In the genomic region with DNA sequence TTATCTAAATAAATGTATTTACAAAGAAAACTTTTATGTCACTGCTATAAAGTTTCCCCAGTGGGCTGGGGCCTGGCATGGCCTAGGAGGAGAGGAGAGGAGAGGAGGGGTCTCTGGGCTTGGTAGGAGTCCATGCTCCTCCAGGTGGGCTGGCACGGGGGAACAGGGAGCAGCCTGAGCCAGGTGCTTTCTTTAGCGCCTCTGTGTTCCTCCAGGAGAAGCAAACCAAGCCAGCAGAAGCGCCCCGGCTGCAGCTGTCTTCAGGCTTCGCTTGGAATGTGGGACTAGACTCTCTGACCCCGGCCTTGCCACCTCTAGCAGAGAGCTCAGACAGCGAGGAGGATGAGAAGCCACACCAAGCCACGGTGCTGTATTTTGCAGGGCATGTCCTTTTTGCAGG, we compare ENCODE assay signal across 30 cellular contexts. TPM values are rescaled to one million over a fixed set of nuclear protein-coding genes. Genes with fewer than 3 reads are reported as not detected.
DNase-seq lines count a peak whose midpoint lies in the region; ATAC-seq, FAIRE-seq and TF ChIP-seq lines count a peak whose summit lies in the region.
"Had no signal": no experiment of that assay in that cellular context is flagged by ENCODE, and none has a peak within 500 bp of the region (broad histone marks: within the 10 kb centered on the region; RNA-seq: fewer than 3 reads in every experiment).

No MANE protein-coding gene starts in this region.

- no peak for TF ChIP-seq EP300 in K562 (IDR thresholded peaks at IDR 0.05; ENCODE audit: low read length)

- WGBS in K562 (ENCODE audit: insufficient coverage, low coverage, missing lambda C conversion rate) = 93% methylated on average over 4 of the region's 8 CpGs

- no peaks in the 10 kb centered on the region for H3K27me3 ChIP-seq in right atrium auricular region
- H3K27me3 ChIP-seq in K562 (ENCODE audit: control insufficient read depth in 2 of 2, insufficient read depth in 2 of 2, low read length in 2 of 2) = no peaks in the 10 kb centered on the region
- H3K27me3 ChIP-seq in vagina = no peaks in the 10 kb centered on the region
- H3K27me3 ChIP-seq: body of pancreas, colonic mucosa, stomach, upper lobe of right lung had no signal

- H3K9me3 Mint-ChIP-seq in nephron progenitor cell = no peaks in the 10 kb centered on the region
- H3K9me3 Mint-ChIP-seq: activated naive CD4-positive, alpha-beta T cell treated with anti-CD3 and anti-CD28 coated beads, Interleukin-2, amount 50 U/mL, for 24 hours; activated T-helper 1 cell treated with anti-CD3 and anti-CD28 coated beads, Interleukin-12 subunit alpha, Interleukin-12 subunit beta, Interleukin-2, Interleukin-4 antibody, amounts not matched to agents 30 ng/mL and 10 ng/mL and 1 ng/mL, durations not matched to agents 14 hours and 24 hours and 36 hours; T-cell had no signal

- in situ Hi-C loops in K562 (cut with MboI) = no loop called here

- H3K9me1 ChIP-seq in K562 (ENCODE audit: control insufficient read depth, insufficient read depth, low read length) = no peaks in the 10 kb centered on the region

- H3K27ac Mint-ChIP-seq in nephron progenitor cell = peak overlapping the region; percentile 54
- H3K27ac Mint-ChIP-seq: activated naive CD4-positive, alpha-beta T cell treated with anti-CD3 and anti-CD28 coated beads, Interleukin-2, amount 50 U/mL, for 24 hours; activated T-helper 1 cell treated with anti-CD3 and anti-CD28 coated beads, Interleukin-12 subunit alpha, Interleukin-12 subunit beta, Interleukin-2, Interleukin-4 antibody, amounts not matched to agents 30 ng/mL and 10 ng/mL and 1 ng/mL, durations not matched to agents 14 hours and 24 hours and 36 hours; T-cell had no signal

- no peak overlapping the region for H2AFZ ChIP-seq in K562 (ENCODE audit: low read depth, low read length)

- H3K4me3 ChIP-seq in right atrium auricular region (no peak overlapping the region), K562 (no peak overlapping the region), vagina (no peak overlapping the region)
- H3K4me3 ChIP-seq: body of pancreas, colonic mucosa, stomach, upper lobe of right lung had no signal

- ATAC-seq in Right ventricle myocardium superior (ENCODE audit: poor library complexity) = no peak
- no peak for ATAC-seq in K562
- ATAC-seq in HG03520 (IDR thresholded peaks at IDR 0.05; ENCODE audit: unreplicated experiment) = no peak
- ATAC-seq: body of pancreas, left lobe of liver, T-cell had no signal

- H3K4me3 Mint-ChIP-seq in nephron progenitor cell = no peak overlapping the region
- H3K4me3 Mint-ChIP-seq: activated naive CD4-positive, alpha-beta T cell treated with anti-CD3 and anti-CD28 coated beads, Interleukin-2, amount 50 U/mL, for 24 hours; activated T-helper 1 cell treated with anti-CD3 and anti-CD28 coated beads, Interleukin-12 subunit alpha, Interleukin-12 subunit beta, Interleukin-2, Interleukin-4 antibody, amounts not matched to agents 30 ng/mL and 10 ng/mL and 1 ng/mL, durations not matched to agents 14 hours and 24 hours and 36 hours; T-cell had no signal

- no peak for TF ChIP-seq RAD21 in K562 (CRISPR knock-in tag; conservative IDR thresholded peaks at IDR 0.05 in 1 of 2, IDR thresholded peaks at IDR 0.05 in 1 of 2)

- H3K4me1 ChIP-seq in right atrium auricular region (peaks cover 0 to 49% of the 10 kb centered on the region in 2 donors), K562 (replicated peaks in 1 of 2; ENCODE audit: control insufficient read depth in 2 of 2, insufficient read depth in 2 of 2, low read length in 2 of 2) (no peaks in the 10 kb centered on the region; a peak in 1 of 5 replicates), vagina (peaks cover 44% of the 10 kb centered on the region)
- H3K4me1 ChIP-seq: body of pancreas, colonic mucosa had no signal

- no peaks in the 10 kb centered on the region for H4K20me1 ChIP-seq in K562 (replicated peaks; ENCODE audit: control insufficient read depth, insufficient read depth, low read length)

- intact Hi-C loops in Right ventricle myocardium superior (cut with DNase I) = no loop called here
- intact Hi-C loops in K562 (cut with micrococcal nuclease) = no loop called here
- intact Hi-C loops in vagina (cut with DNase I) = no loop called here

- CTCF ChIA-PET in K562 (lab: Yijun Ruan, JAX; ENCODE audit: low intra/inter-chr PET ratio) = no interaction called here

- no peaks in the 10 kb centered on the region for H3K27me3 Mint-ChIP-seq in nephron progenitor cell (ENCODE audit: low read depth, poor library complexity)
- H3K27me3 Mint-ChIP-seq: activated naive CD4-positive, alpha-beta T cell treated with anti-CD3 and anti-CD28 coated beads, Interleukin-2, amount 50 U/mL, for 24 hours; T-cell had no signal

- no peaks in the 10 kb centered on the region for H3K9me3 ChIP-seq in right atrium auricular region
- H3K9me3 ChIP-seq in K562 (replicated peaks; ENCODE audit: control insufficient read depth, insufficient read depth, low read depth, low read length) = no peaks in the 10 kb centered on the region
- H3K9me3 ChIP-seq in vagina = no peaks in the 10 kb centered on the region
- H3K9me3 ChIP-seq: body of pancreas, colonic mucosa, stomach, upper lobe of right lung had no signal

- H3K36me3 Mint-ChIP-seq in nephron progenitor cell (ENCODE audit: low read depth) = peaks cover 57% of the 10 kb centered on the region

- H3K9ac ChIP-seq in K562 (ENCODE audit: insufficient read depth in 1 of 2, low read depth in 2 of 2, low read length in 2 of 2) = no peak overlapping the region

- H3K27ac ChIP-seq in right atrium auricular region (peak overlapping the region; percentile 30 to 40), K562 (ENCODE audit: extremely low read depth, low read depth, low read length) (no peak overlapping the region), vagina (peak overlapping the region; percentile 89)
- H3K27ac ChIP-seq: body of pancreas, C4-2B, colonic mucosa, stomach, upper lobe of right lung had no signal

- no peak for TF ChIP-seq POLR2A in K562 (conservative IDR thresholded peaks at IDR 0.05)
- no peak for TF ChIP-seq POLR2A in vagina (IDR thresholded peaks at IDR 0.05)

- BruUV-seq in K562 (replicated peaks; lab: Mats Ljungman, UMichigan) = no TSS peak

- H3K4me1 Mint-ChIP-seq in nephron progenitor cell = no peaks in the 10 kb centered on the region
- H3K4me1 Mint-ChIP-seq: activated naive CD4-positive, alpha-beta T cell treated with anti-CD3 and anti-CD28 coated beads, Interleukin-2, amount 50 U/mL, for 24 hours had no signal

- POLR2A ChIA-PET in K562 (lab: Yijun Ruan, JAX) = interaction anchor here (0.6 to 1.2 kb wide), 2 partner anchors 21 to 135 kb away, joined by 3 read pairs; no protein-coding TSS in a partner anchor

- TF ChIP-seq CTCF in right atrium auricular region (IDR thresholded peaks at IDR 0.05) = no peak
- TF ChIP-seq CTCF in K562 (IDR thresholded peaks at IDR 0.05 in 2 of 3, conservative IDR thresholded peaks at IDR 0.05 in 1 of 3; ENCODE audit: insufficient read depth in 2 of 3, low read depth in 1 of 3, low read length in 3 of 3) = no peak
- no peak for TF ChIP-seq CTCF in nephron progenitor cell (IDR thresholded peaks at IDR 0.05)
- no peak for TF ChIP-seq CTCF in vagina (IDR thresholded peaks at IDR 0.05)

- no peak overlapping the region for H3K4me2 ChIP-seq in K562 (ENCODE audit: insufficient read depth, low read length)

- no peaks in the 10 kb centered on the region for H3K79me2 ChIP-seq in K562 (ENCODE audit: control insufficient read depth, insufficient read depth, low read length)

- H3K36me3 ChIP-seq in right atrium auricular region (peaks cover 82% of the 10 kb centered on the region), K562 (ENCODE audit: control insufficient read depth, insufficient read depth, low read length) (peaks cover 94% of the 10 kb centered on the region; the same call in 2 of the 3 replicates), vagina (peaks cover 0 to 76% of the 10 kb centered on the region in 2 donors)
- H3K36me3 ChIP-seq: colonic mucosa had no signal

- DNase-seq in right atrium auricular region (ENCODE audit: low spot score) (no peak), Right ventricle myocardium superior (no peak), K562 (ENCODE audit: extremely low read depth in 1 of 4, low spot score in 3 of 4) (no peak), nephron progenitor cell (no peak), vagina (ENCODE audit: extremely low spot score in 2 of 2) (no peak), islet precursor cell (no peak), medulla oblongata (ENCODE audit: extremely low spot score) (no peak)
- DNase-seq: activated CD8-positive, alpha-beta memory T cell treated with anti-CD3 and anti-CD28 coated beads for 24 hours; colonic mucosa; NCI-H1092; NCI-H1930; NCI-H2227 treated with DMSO at 0.1 percent for 48 hours; NCI-H748 treated with DMSO at 0.1 percent for 48 hours; SHP77; stimulated activated CD4-positive, alpha-beta T cell treated with anti-CD3 and anti-CD28 coated beads, Interleukin-2, amount 100 ng/mL, for 48 hours; stomach; T-cell; upper lobe of right lung had no signal

- no peak for FAIRE-seq in K562 (lab: Jason Lieb, UNC)
- FAIRE-seq: D721Med, GM19239, TTC549 had no signal

RNA-seq across cellular contexts. Expression of a gene that starts 10.6 kb away (rescaled TPM):
- total RNA-seq in right atrium auricular region = 10 to 100 TPM; 23.8 to 57.7 TPM
- 11.6 TPM for total RNA-seq in Right ventricle myocardium superior
- total RNA-seq in K562 (2011; cell fraction: chromatin; rRNA removed; ENCODE audit: low replicate concordance) = not detected in 2 replicates
- total RNA-seq in K562 (2011; cell fraction: nucleolus; rRNA removed) = not detected in 2 replicates
- not detected in 2 replicates for total RNA-seq in K562 (2011; cell fraction: nucleoplasm; rRNA removed)
- total RNA-seq in K562 (2014; rRNA removed) = not detected in 2 replicates
- total RNA-seq in K562 (2014; rRNA removed; fragmentation: Illumina TruSeq; extraction: Trizol) = not detected in 2 replicates
- total RNA-seq in K562 (2015; rRNA removed; fragmentation: Illumina TruSeq; extraction: Trizol) = not detected in 2 replicates
- total RNA-seq in K562 (2021) = 0.16 TPM in 1 of 2 replicates, not detected in the other
- polyA plus RNA-seq in K562 (2011; rRNA removed) = 0.08 and 0.39 TPM in 2 replicates
- polyA plus RNA-seq in K562 (2011; cell fraction: cytosol; rRNA removed) = 0.10 and 0.41 TPM in 2 replicates
- polyA plus RNA-seq in K562 (2011; cell fraction: nucleus; rRNA removed) = 0.17 and 0.35 TPM in 2 replicates
- polyA plus RNA-seq in K562 (2012) = 1.3 and 1.7 TPM in 2 replicates
- not detected in 2 replicates for polyA plus RNA-seq in K562 (2014; fragmentation: Illumina TruSeq; extraction: Trizol)
- under 1 TPM; 0.13 to 0.14 TPM for polyA plus RNA-seq in K562 (2014; fragmentation: Nextera tagmentation; extraction: Ambion mirVana)
- polyA plus RNA-seq in K562 (2014; rRNA removed) = not detected in 2 replicates
- not detected in 2 replicates for polyA minus RNA-seq in K562 (2011; rRNA and poly(A)+ RNA removed)
- 0.73 TPM in 1 of 2 replicates, not detected in the other for polyA minus RNA-seq in K562 (2011; cell fraction: cytosol; rRNA and poly(A)+ RNA removed)
- polyA minus RNA-seq in K562 (2011; cell fraction: nucleus; rRNA and poly(A)+ RNA removed) = 0.22 TPM in 1 of 2 replicates, not detected in the other
- 94.3 TPM for total RNA-seq in vagina
- total RNA-seq: OCI-LY7 had no signal
- polyA plus RNA-seq: neural cell had no signal

RNA-seq across cellular contexts. Expression of a gene that starts 17.1 kb away (rescaled TPM):
- total RNA-seq in right atrium auricular region (not detected), Right ventricle myocardium superior (not detected), K562 (2014; rRNA removed) (not detected in 2 replicates), K562 (2014; rRNA removed; fragmentation: Illumina TruSeq; extraction: Trizol) (not detected in 2 replicates), K562 (2015; rRNA removed; fragmentation: Illumina TruSeq; extraction: Trizol) (not detected in 2 replicates), K562 (2021) (not detected in 2 replicates), vagina (not detected)
- not detected in 2 replicates for total RNA-seq in K562 (2011; cell fraction: chromatin; rRNA removed; ENCODE audit: low replicate concordance)
- not detected in 2 replicates for total RNA-seq in K562 (2011; cell fraction: nucleolus; rRNA removed)
- total RNA-seq in K562 (2011; cell fraction: nucleoplasm; rRNA removed) = not detected in 2 replicates
- polyA plus RNA-seq in K562 (2011; rRNA removed) (not detected in 2 replicates), K562 (2014; fragmentation: Illumina TruSeq; extraction: Trizol) (not detected in 2 replicates), K562 (2014; fragmentation: Nextera tagmentation; extraction: Ambion mirVana) (under 1 TPM in 1 of 2 experiments, not detected in 1; 0.03 TPM), K562 (2014; rRNA removed) (not detected in 2 replicates)
- not detected in 2 replicates for polyA plus RNA-seq in K562 (2011; cell fraction: cytosol; rRNA removed)
- polyA plus RNA-seq in K562 (2011; cell fraction: nucleus; rRNA removed) = not detected in 2 replicates
- polyA plus RNA-seq in K562 (2012) = not detected in 2 replicates
- polyA minus RNA-seq in K562 (2011; rRNA and poly(A)+ RNA removed) = not detected in 2 replicates
- not detected in 2 replicates for polyA minus RNA-seq in K562 (2011; cell fraction: cytosol; rRNA and poly(A)+ RNA removed)
- not detected in 2 replicates for polyA minus RNA-seq in K562 (2011; cell fraction: nucleus; rRNA and poly(A)+ RNA removed)
- total RNA-seq: activated T-helper 1 cell treated with anti-CD3 and anti-CD28 coated beads, Interleukin-12 subunit alpha, Interleukin-12 subunit beta, Interleukin-2, Interleukin-4 antibody, amounts not matched to agents 30 ng/mL and 10 ng/mL and 1 ng/mL, durations not matched to agents 14 hours and 24 hours and 36 hours; body of pancreas; colonic mucosa; left lobe of liver; posterior vena cava; stomach; T-cell; upper lobe of right lung had no signal
- polyA plus RNA-seq: neural cell, stomach had no signal

RNA-seq across cellular contexts. Expression of a gene that starts 37.4 kb away (rescaled TPM):
- not detected for total RNA-seq in right atrium auricular region
- total RNA-seq in Right ventricle myocardium superior = not detected
- not detected in 2 replicates for total RNA-seq in K562 (2011; cell fraction: chromatin; rRNA removed; ENCODE audit: low replicate concordance)
- not detected in 2 replicates for total RNA-seq in K562 (2011; cell fraction: nucleolus; rRNA removed)
- total RNA-seq in K562 (2011; cell fraction: nucleoplasm; rRNA removed) = not detected in 2 replicates
- total RNA-seq in K562 (2014; rRNA removed) = not detected in 2 replicates
- not detected in 2 replicates for total RNA-seq in K562 (2014; rRNA removed; fragmentation: Illumina TruSeq; extraction: Trizol)
- not detected in 2 replicates for total RNA-seq in K562 (2015; rRNA removed; fragmentation: Illumina TruSeq; extraction: Trizol)
- not detected in 2 replicates for total RNA-seq in K562 (2021)
- polyA plus RNA-seq in K562 (2011; rRNA removed) = not detected in 2 replicates
- not detected in 2 replicates for polyA plus RNA-seq in K562 (2011; cell fraction: cytosol; rRNA removed)
- polyA plus RNA-seq in K562 (2011; cell fraction: nucleus; rRNA removed) = not detected in 2 replicates
- polyA plus RNA-seq in K562 (2012) = 0.10 TPM in 1 of 2 replicates, not detected in the other
- polyA plus RNA-seq in K562 (2014; fragmentation: Illumina TruSeq; extraction: Trizol) = not detected in 2 replicates
- not detected for polyA plus RNA-seq in K562 (2014; fragmentation: Nextera tagmentation; extraction: Ambion mirVana)
- polyA plus RNA-seq in K562 (2014; rRNA removed) = not detected in 2 replicates
- polyA minus RNA-seq in K562 (2011; rRNA and poly(A)+ RNA removed) = not detected in 2 replicates
- not detected in 2 replicates for polyA minus RNA-seq in K562 (2011; cell fraction: cytosol; rRNA and poly(A)+ RNA removed)
- not detected in 2 replicates for polyA minus RNA-seq in K562 (2011; cell fraction: nucleus; rRNA and poly(A)+ RNA removed)
- total RNA-seq in vagina = not detected
- total RNA-seq: activated T-helper 1 cell treated with anti-CD3 and anti-CD28 coated beads, Interleukin-12 subunit alpha, Interleukin-12 subunit beta, Interleukin-2, Interleukin-4 antibody, amounts not matched to agents 30 ng/mL and 10 ng/mL and 1 ng/mL, durations not matched to agents 14 hours and 24 hours and 36 hours; colonic mucosa; left lobe of liver; OCI-LY7; posterior vena cava; stomach; T-cell; upper lobe of right lung had no signal
- polyA plus RNA-seq: neural cell, stomach had no signal

RNA-seq across cellular contexts. Expression of a gene that starts 45.2 kb away (rescaled TPM):
- total RNA-seq in right atrium auricular region (10 to 100 TPM in 1 of 2 donors, 1 to 10 TPM in 1; 7.2 to 11.2 TPM), Right ventricle myocardium superior (10.1 TPM), K562 (2014; rRNA removed) (50.0 and 58.4 TPM in 2 replicates), K562 (2014; rRNA removed; fragmentation: Illumina TruSeq; extraction: Trizol) (51.1 and 52.9 TPM in 2 replicates), K562 (2015; rRNA removed; fragmentation: Illumina TruSeq; extraction: Trizol) (55.0 and 57.8 TPM in 2 replicates), K562 (2021) (73.8 and 74.1 TPM in 2 replicates), vagina (22.8 TPM)
- 243 and 353 TPM in 2 replicates for total RNA-seq in K562 (2011; cell fraction: chromatin; rRNA removed; ENCODE audit: low replicate concordance)
- total RNA-seq in K562 (2011; cell fraction: nucleolus; rRNA removed) = 172 and 186 TPM in 2 replicates
- 173 and 175 TPM in 2 replicates for total RNA-seq in K562 (2011; cell fraction: nucleoplasm; rRNA removed)
- polyA plus RNA-seq in K562 (2011; rRNA removed) (29.4 and 31.5 TPM in 2 replicates), K562 (2014; fragmentation: Illumina TruSeq; extraction: Trizol) (49.5 and 57.4 TPM in 2 replicates), K562 (2014; fragmentation: Nextera tagmentation; extraction: Ambion mirVana) (10 to 100 TPM; 14.8 to 18.8 TPM), K562 (2014; rRNA removed) (36.6 and 43.5 TPM in 2 replicates)
- 17.6 and 19.8 TPM in 2 replicates for polyA plus RNA-seq in K562 (2011; cell fraction: cytosol; rRNA removed)
- polyA plus RNA-seq in K562 (2011; cell fraction: nucleus; rRNA removed) = 112 and 186 TPM in 2 replicates
- 27.8 and 41.2 TPM in 2 replicates for polyA plus RNA-seq in K562 (2012)
- 61.4 and 76.9 TPM in 2 replicates for polyA minus RNA-seq in K562 (2011; rRNA and poly(A)+ RNA removed)
- polyA minus RNA-seq in K562 (2011; cell fraction: cytosol; rRNA and poly(A)+ RNA removed) = 36.2 and 44.5 TPM in 2 replicates
- polyA minus RNA-seq in K562 (2011; cell fraction: nucleus; rRNA and poly(A)+ RNA removed) = 68.0 and 83.0 TPM in 2 replicates

RNA-seq across cellular contexts. Expression of a gene that starts 45.3 kb away (rescaled TPM):
- total RNA-seq in right atrium auricular region = 1,000 to 10,000 TPM in 1 of 2 donors, 100 to 1,000 TPM in 1; 554 to 1,203 TPM
- 1,162 TPM for total RNA-seq in Right ventricle myocardium superior
- 16.2 and 22.9 TPM in 2 replicates for total RNA-seq in K562 (2011; cell fraction: chromatin; rRNA removed; ENCODE audit: low replicate concordance)
- 27.9 and 39.9 TPM in 2 replicates for total RNA-seq in K562 (2011; cell fraction: nucleolus; rRNA removed)
- 41.8 and 43.8 TPM in 2 replicates for total RNA-seq in K562 (2011; cell fraction: nucleoplasm; rRNA removed)
- 182 and 185 TPM in 2 replicates for total RNA-seq in K562 (2014; rRNA removed)
- total RNA-seq in K562 (2014; rRNA removed; fragmentation: Illumina TruSeq; extraction: Trizol) = 741 and 857 TPM in 2 replicates
- 634 and 717 TPM in 2 replicates for total RNA-seq in K562 (2015; rRNA removed; fragmentation: Illumina TruSeq; extraction: Trizol)
- 497 and 564 TPM in 2 replicates for total RNA-seq in K562 (2021)
- polyA plus RNA-seq in K562 (2011; rRNA removed) = 564 and 776 TPM in 2 replicates
- polyA plus RNA-seq in K562 (2011; cell fraction: cytosol; rRNA removed) = 227 and 423 TPM in 2 replicates
- 93.9 and 163 TPM in 2 replicates for polyA plus RNA-seq in K562 (2011; cell fraction: nucleus; rRNA removed)
- 379 and 888 TPM in 2 replicates for polyA plus RNA-seq in K562 (2012)
- polyA plus RNA-seq in K562 (2014; fragmentation: Illumina TruSeq; extraction: Trizol) = 906 and 923 TPM in 2 replicates
- 1,000 to 10,000 TPM; 1,599 to 1,810 TPM for polyA plus RNA-seq in K562 (2014; fragmentation: Nextera tagmentation; extraction: Ambion mirVana)
- polyA plus RNA-seq in K562 (2014; rRNA removed) = 553 and 576 TPM in 2 replicates
- polyA minus RNA-seq in K562 (2011; rRNA and poly(A)+ RNA removed) = 84.3 and 84.5 TPM in 2 replicates
- polyA minus RNA-seq in K562 (2011; cell fraction: cytosol; rRNA and poly(A)+ RNA removed) = 15.6 and 24.4 TPM in 2 replicates
- 11.3 and 16.1 TPM in 2 replicates for polyA minus RNA-seq in K562 (2011; cell fraction: nucleus; rRNA and poly(A)+ RNA removed)
- total RNA-seq in vagina = 180 TPM

Comparison
In these comparisons a context has a peak if more than half of its experiments do, and no peak if none do; other contexts are left out.
1. RNA of a gene that starts 10.6 kb away (total RNA-seq): 94.3 TPM in vagina (single experiment), 23.8 to 57.7 TPM in right atrium auricular region and 11.6 TPM in Right ventricle myocardium superior (single experiment); 0.16 TPM in K562; every median in the first group is over 10 times any median in the second.